In the genomic region with DNA sequence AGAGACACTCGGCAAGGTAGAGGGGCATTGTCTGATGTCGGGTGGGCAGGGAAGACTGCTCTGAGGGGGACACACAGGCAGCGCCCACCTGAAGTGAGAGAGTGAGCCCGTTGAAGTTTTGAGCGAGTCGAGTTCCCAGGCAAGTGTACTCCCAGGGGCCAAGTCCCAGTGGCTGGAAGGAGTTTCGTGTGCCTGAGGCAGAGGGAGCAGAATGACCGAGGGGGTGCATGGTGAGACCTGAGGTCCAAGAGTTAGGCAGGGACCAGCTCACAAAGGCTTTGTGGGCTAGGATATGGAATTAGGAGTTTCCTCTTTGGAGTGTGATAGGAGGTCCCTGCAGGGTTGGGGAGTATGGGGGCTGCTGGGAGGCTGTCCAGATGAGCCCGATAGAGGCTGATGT, we compare ENCODE assay signal across 26 cellular contexts. TPM values are rescaled to one million over a fixed set of nuclear protein-coding genes. Genes with fewer than 3 reads are reported as not detected.
A peak's percentile ranks its signal among the peaks of the same experiment; 100 is the strongest.
DNase-seq lines count a peak whose midpoint lies in the region; ATAC-seq and TF ChIP-seq lines count a peak whose summit lies in the region.
"Had no signal": no experiment of that assay in that cellular context is flagged by ENCODE, and none has a peak within 500 bp of the region (broad histone marks: within the 10 kb centered on the region; RNA-seq: fewer than 3 reads in every experiment).

No MANE protein-coding gene starts in this region.

- intact Hi-C loops in left ventricle myocardium inferior (cut with micrococcal nuclease) (no loop called here), Right ventricle myocardium inferior (cut with DNase I) (no loop called here), head of caudate nucleus (cut with DNase I) (no loop called here)
- intact Hi-C loops in CD8-positive, alpha-beta T cell (cut with DNase I, micrococcal nuclease), result loop anchor here (2.0 to 5.0 kb wide), 4 partner anchors 327 to 743 kb away; no protein-coding TSS in a partner anchor

- no peak overlapping the region for H2AFZ ChIP-seq in osteoblast (ENCODE audit: low read length)

- H3K4me1 Mint-ChIP-seq in chondrocyte (ENCODE audit: low read depth) (no peaks in the 10 kb centered on the region), glutamatergic neuron (ENCODE audit: low read depth, unreplicated experiment) (peaks cover 22% of the 10 kb centered on the region)
- peaks cover 2% of the 10 kb centered on the region for H3K4me1 Mint-ChIP-seq in CD8-positive, alpha-beta T cell (ENCODE audit: low read depth)

- no peaks in the 10 kb centered on the region for H3K79me2 ChIP-seq in osteoblast (ENCODE audit: insufficient read depth, low read length)

- H3K36me3 ChIP-seq in left ventricle myocardium inferior, result peaks cover 10% of the 10 kb centered on the region
- H3K36me3 ChIP-seq in osteoblast (ENCODE audit: insufficient read depth, low read length), result no peaks in the 10 kb centered on the region
- H3K36me3 ChIP-seq in CD8-positive, alpha-beta T cell (ENCODE audit: insufficient read depth, low read length), result no peaks in the 10 kb centered on the region
- H3K36me3 ChIP-seq: BLaER1 treated with 17β-estradiol and CSF1 and Interleukin-3, amounts not matched to agents 10 nM and 100 nM had no signal

- H3K27ac ChIP-seq in left ventricle myocardium inferior (replicated peaks) (peak overlapping the region; percentile 45), osteoblast (ENCODE audit: low read depth, low read length) (no peak overlapping the region)
- H3K27ac ChIP-seq in CD8-positive, alpha-beta T cell (ENCODE audit: low read depth, low read length), result no peak overlapping the region
- H3K27ac ChIP-seq: 22Rv1; A549; BLaER1 treated with 17β-estradiol and CSF1 and Interleukin-3, amounts not matched to agents 10 nM and 100 nM; C4-2B had no signal

- no peak overlapping the region for H3K4me2 ChIP-seq in osteoblast (ENCODE audit: insufficient read depth, low read length)
- H3K4me2 ChIP-seq: A549; BLaER1 treated with 17β-estradiol and CSF1 and Interleukin-3, amounts not matched to agents 10 nM and 100 nM had no signal

- DNase-seq in left ventricle myocardium inferior (no peak), Right ventricle myocardium inferior (ENCODE audit: missing footprints) (no peak), chondrocyte (ENCODE audit: low spot score) (peak; percentile 46), glutamatergic neuron (no peak), osteoblast (ENCODE audit: insufficient read length, low spot score, missing footprints) (peak; percentile 70), NCI-H1092 (lab: John Stamatoyannopoulos, UW) (no peak), head of caudate nucleus (no peak)
- DNase-seq in CD8-positive, alpha-beta T cell, result no peak
- DNase-seq: AML-193; CD4-positive, alpha-beta T cell; CD8-positive, alpha-beta memory T cell; COR-L47; DMS 273 treated with DMSO at 0.1 percent for 48 hours; DMS153; DND-41; EL; GDM1 had no signal

- H3K4me1 ChIP-seq in left ventricle myocardium inferior (peaks cover 57% of the 10 kb centered on the region), osteoblast (ENCODE audit: insufficient read depth, low read length) (no peaks in the 10 kb centered on the region)
- peaks cover 8% of the 10 kb centered on the region for H3K4me1 ChIP-seq in CD8-positive, alpha-beta T cell (ENCODE audit: insufficient read depth, low read length)

- H3K9me3 ChIP-seq in left ventricle myocardium inferior (replicated peaks), result no peaks in the 10 kb centered on the region
- no peaks in the 10 kb centered on the region for H3K9me3 ChIP-seq in osteoblast (ENCODE audit: low read depth, low read length)
- no peaks in the 10 kb centered on the region for H3K9me3 ChIP-seq in CD8-positive, alpha-beta T cell (ENCODE audit: low read length)
- H3K9me3 ChIP-seq: A549; BLaER1 treated with 17β-estradiol and CSF1 and Interleukin-3, amounts not matched to agents 10 nM and 100 nM had no signal

- no peaks in the 10 kb centered on the region for H4K20me1 ChIP-seq in osteoblast (ENCODE audit: insufficient read depth, low read length)
- H4K20me1 ChIP-seq: BLaER1 treated with 17β-estradiol and CSF1 and Interleukin-3, amounts not matched to agents 10 nM and 100 nM had no signal

- H3K4me3 Mint-ChIP-seq in chondrocyte (ENCODE audit: unreplicated experiment) (no peak overlapping the region), glutamatergic neuron (ENCODE audit: unreplicated experiment) (peak overlapping the region; percentile 39)
- no peak overlapping the region for H3K4me3 Mint-ChIP-seq in CD8-positive, alpha-beta T cell
- H3K4me3 Mint-ChIP-seq: B cell; CD4-positive, alpha-beta T cell; CD8-positive, alpha-beta memory T cell had no signal

- H3K4me3 ChIP-seq in left ventricle myocardium inferior (no peak overlapping the region), osteoblast (ENCODE audit: insufficient read depth, low read length) (no peak overlapping the region)
- no peak overlapping the region for H3K4me3 ChIP-seq in CD8-positive, alpha-beta T cell (ENCODE audit: low read depth, low read length)
- H3K4me3 ChIP-seq: A549; BLaER1 treated with 17β-estradiol and CSF1 and Interleukin-3, amounts not matched to agents 10 nM and 100 nM; GM12878 had no signal

- POLR2A ChIA-PET in CD8-positive, alpha-beta T cell (lab: Charles Lee), result no interaction called here

- H3K27me3 ChIP-seq in left ventricle myocardium inferior (ENCODE audit: low read depth), result peaks cover 4% of the 10 kb centered on the region
- peaks cover 17% of the 10 kb centered on the region for H3K27me3 ChIP-seq in osteoblast (ENCODE audit: insufficient read depth, low read length)
- H3K27me3 ChIP-seq in CD8-positive, alpha-beta T cell (ENCODE audit: insufficient read depth, low read length), result no peaks in the 10 kb centered on the region
- H3K27me3 ChIP-seq: BLaER1 treated with 17β-estradiol and CSF1 and Interleukin-3, amounts not matched to agents 10 nM and 100 nM had no signal

- ATAC-seq in Right ventricle myocardium inferior, result no peak
- ATAC-seq in CD8-positive, alpha-beta T cell, result no peak
- ATAC-seq: A549, GM12878 had no signal

- no peaks in the 10 kb centered on the region for H3K9me3 Mint-ChIP-seq in chondrocyte (ENCODE audit: low read depth)
- H3K9me3 Mint-ChIP-seq in glutamatergic neuron (ENCODE audit: unreplicated experiment), result peaks cover 10% of the 10 kb centered on the region
- H3K9me3 Mint-ChIP-seq in CD8-positive, alpha-beta T cell, result no peaks in the 10 kb centered on the region
- H3K9me3 Mint-ChIP-seq: CD4-positive, alpha-beta T cell; CD8-positive, alpha-beta memory T cell had no signal

- TF ChIP-seq CTCF in left ventricle myocardium inferior (IDR thresholded peaks at IDR 0.05; ENCODE audit: borderline replicate concordance) (no peak), chondrocyte (IDR thresholded peaks at IDR 0.05) (no peak), glutamatergic neuron (IDR thresholded peaks at IDR 0.05; ENCODE audit: partially characterized antibody, unreplicated experiment) (no peak), osteoblast (IDR thresholded peaks at IDR 0.05; ENCODE audit: extremely low read depth, low read depth, low read length) (no peak)
- no peak for TF ChIP-seq CTCF in CD8-positive, alpha-beta T cell (IDR thresholded peaks at IDR 0.05)

- peaks cover 61% of the 10 kb centered on the region for H3K27me3 Mint-ChIP-seq in chondrocyte (ENCODE audit: low read depth)
- H3K27me3 Mint-ChIP-seq in glutamatergic neuron (ENCODE audit: unreplicated experiment), result peaks cover 8% of the 10 kb centered on the region
- peaks cover 3% of the 10 kb centered on the region for H3K27me3 Mint-ChIP-seq in CD8-positive, alpha-beta T cell (ENCODE audit: low read depth)

- H3K36me3 Mint-ChIP-seq in chondrocyte (ENCODE audit: low read depth) (no peaks in the 10 kb centered on the region), glutamatergic neuron (ENCODE audit: unreplicated experiment) (no peaks in the 10 kb centered on the region)
- H3K36me3 Mint-ChIP-seq in CD8-positive, alpha-beta T cell, result no peaks in the 10 kb centered on the region
- H3K36me3 Mint-ChIP-seq: CD8-positive, alpha-beta memory T cell had no signal

- CTCF ChIA-PET in CD8-positive, alpha-beta T cell (lab: Charles Lee), result interaction anchor here (1.0 to 5.2 kb wide), 13 partner anchors 8 to 349 kb away, joined by 3 to 106 read pairs (median 10); no protein-coding TSS in a partner anchor

- no peak overlapping the region for H3K27ac Mint-ChIP-seq in chondrocyte (ENCODE audit: unreplicated experiment)
- H3K27ac Mint-ChIP-seq in glutamatergic neuron (ENCODE audit: unreplicated experiment), result no peak overlapping the region
- H3K27ac Mint-ChIP-seq in CD8-positive, alpha-beta T cell, result no peak overlapping the region
- H3K27ac Mint-ChIP-seq: B cell; CD4-positive, alpha-beta T cell; CD8-positive, alpha-beta memory T cell had no signal

RNA-seq across cellular contexts. Expression of gene SCN2B, which starts 6.2 kb away (rescaled TPM):
- 24.9 TPM for total RNA-seq in left ventricle myocardium inferior
- 18.3 TPM for total RNA-seq in Right ventricle myocardium inferior
- 0.12 to 0.24 TPM (median 0.13 TPM) in 3 replicates for total RNA-seq in chondrocyte
- 0.39 TPM for total RNA-seq in glutamatergic neuron (ENCODE audit: unreplicated experiment)
- total RNA-seq in osteoblast, result not detected in 2 replicates
- not detected for total RNA-seq in CD8-positive, alpha-beta T cell
- total RNA-seq: A172; B cell; CD4-positive, alpha-beta T cell; CD8-positive, alpha-beta memory T cell; Daoy; GM12878 had no signal

RNA-seq across cellular contexts. Expression of gene SCN4B, which starts 17.6 kb away (rescaled TPM):
- total RNA-seq in left ventricle myocardium inferior (12.9 TPM), Right ventricle myocardium inferior (12.6 TPM), chondrocyte (0.28 to 0.42 TPM in 2 of 3 replicates, not detected in the other), glutamatergic neuron (ENCODE audit: unreplicated experiment) (2.9 TPM), osteoblast (under 0.01 and 0.36 TPM in 2 replicates)
- total RNA-seq in CD8-positive, alpha-beta T cell, result not detected
- total RNA-seq: B cell; CD4-positive, alpha-beta T cell; G401; GM12878 had no signal

RNA-seq across cellular contexts. Expression of gene JAML, which starts 54.6 kb away (rescaled TPM):
- total RNA-seq in left ventricle myocardium inferior (2.9 TPM), Right ventricle myocardium inferior (3.3 TPM), chondrocyte (not detected in 3 replicates), glutamatergic neuron (ENCODE audit: unreplicated experiment) (not detected), osteoblast (not detected in 2 replicates)
- total RNA-seq in CD8-positive, alpha-beta T cell, result 10 to 100 TPM; 38.4 to 40.4 TPM
- total RNA-seq: A172, Daoy, G401 had no signal

Comparison
In these comparisons a context has a peak if more than half of its experiments do, and no peak if none do; other contexts are left out.
1. DNase-seq: peak in chondrocyte (single experiment) and osteoblast (single experiment); none in left ventricle myocardium inferior (single experiment), Right ventricle myocardium inferior (single experiment), glutamatergic neuron (single experiment), CD8-positive, alpha-beta T cell (0 of 7), NCI-H1092 (single experiment) and head of caudate nucleus (0 of 42).
2. RNA of gene SCN2B, which starts 6.2 kb away (total RNA-seq): 24.9 TPM in left ventricle myocardium inferior (single experiment) and 18.3 TPM in Right ventricle myocardium inferior (single experiment); 0.39 TPM in glutamatergic neuron (single experiment), 0.12 to 0.24 TPM in chondrocyte, not detected in osteoblast and not detected in CD8-positive, alpha-beta T cell; every median in the first group is over 10 times any median in the second.
3. intact Hi-C loops: an anchor here in CD8-positive, alpha-beta T cell (2.0 to 5.0 kb wide); none called in left ventricle myocardium inferior, Right ventricle myocardium inferior and head of caudate nucleus.